In the genomic region with DNA sequence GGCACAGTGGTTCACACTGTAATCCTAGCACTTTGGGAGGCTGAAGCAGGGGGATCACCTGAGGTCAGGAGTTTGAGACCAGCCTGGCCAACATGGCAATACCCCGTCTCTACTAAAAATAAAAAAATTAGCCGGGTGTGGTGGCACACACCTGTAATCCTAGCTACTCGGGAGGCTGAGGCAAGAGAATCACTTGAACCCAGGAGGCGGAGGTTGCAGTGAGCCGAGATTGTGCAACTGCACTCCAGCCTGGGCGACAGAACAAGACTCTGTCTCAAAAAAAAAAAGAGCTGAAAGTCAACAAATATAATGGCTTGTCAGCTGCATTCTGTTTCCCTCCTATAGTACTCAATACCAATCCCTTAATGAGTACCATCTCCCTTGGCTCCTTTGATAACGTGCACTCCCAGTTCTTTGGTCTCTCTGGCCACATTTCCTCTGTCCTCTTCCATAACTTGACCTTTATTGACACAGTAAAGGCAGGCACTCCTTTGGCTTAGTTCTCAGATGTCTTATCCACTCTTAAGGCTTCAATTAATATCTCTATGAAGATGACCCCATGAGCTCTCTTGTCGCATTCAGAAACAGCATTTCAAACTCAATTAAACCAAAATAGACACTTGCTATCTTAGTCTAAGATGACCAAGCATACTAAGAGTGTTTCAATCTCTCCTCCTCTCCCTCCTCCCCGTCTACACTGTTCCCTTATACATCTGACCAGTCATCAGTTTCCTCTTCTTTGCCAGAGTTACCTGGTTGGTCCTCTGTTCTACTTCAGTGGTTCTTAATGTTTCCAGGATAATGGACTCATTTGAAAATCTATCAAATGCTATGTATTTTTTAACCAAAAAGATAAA, we compare ENCODE assay signal across 1 cellular context.
TF ChIP-seq lines count a peak whose summit lies in the region.

No MANE protein-coding gene starts in this region.

TF ChIP-seq in K562, 482 proteins besides CTCF, POLR2A, EP300 and RAD21:
- TF ChIP-seq HNRNPH1 (optimal IDR thresholded peaks at IDR 0.05; ENCODE audit: low read depth, low read length), result no peak
- TF ChIP-seq SRSF9 (IDR thresholded peaks at IDR 0.05; ENCODE audit: borderline replicate concordance, low read depth, low read length), result no peak
- TF ChIP-seq NFRKB (IDR thresholded peaks at IDR 0.05; ENCODE audit: low read depth), result no peak
- TF ChIP-seq, protein P1, sequence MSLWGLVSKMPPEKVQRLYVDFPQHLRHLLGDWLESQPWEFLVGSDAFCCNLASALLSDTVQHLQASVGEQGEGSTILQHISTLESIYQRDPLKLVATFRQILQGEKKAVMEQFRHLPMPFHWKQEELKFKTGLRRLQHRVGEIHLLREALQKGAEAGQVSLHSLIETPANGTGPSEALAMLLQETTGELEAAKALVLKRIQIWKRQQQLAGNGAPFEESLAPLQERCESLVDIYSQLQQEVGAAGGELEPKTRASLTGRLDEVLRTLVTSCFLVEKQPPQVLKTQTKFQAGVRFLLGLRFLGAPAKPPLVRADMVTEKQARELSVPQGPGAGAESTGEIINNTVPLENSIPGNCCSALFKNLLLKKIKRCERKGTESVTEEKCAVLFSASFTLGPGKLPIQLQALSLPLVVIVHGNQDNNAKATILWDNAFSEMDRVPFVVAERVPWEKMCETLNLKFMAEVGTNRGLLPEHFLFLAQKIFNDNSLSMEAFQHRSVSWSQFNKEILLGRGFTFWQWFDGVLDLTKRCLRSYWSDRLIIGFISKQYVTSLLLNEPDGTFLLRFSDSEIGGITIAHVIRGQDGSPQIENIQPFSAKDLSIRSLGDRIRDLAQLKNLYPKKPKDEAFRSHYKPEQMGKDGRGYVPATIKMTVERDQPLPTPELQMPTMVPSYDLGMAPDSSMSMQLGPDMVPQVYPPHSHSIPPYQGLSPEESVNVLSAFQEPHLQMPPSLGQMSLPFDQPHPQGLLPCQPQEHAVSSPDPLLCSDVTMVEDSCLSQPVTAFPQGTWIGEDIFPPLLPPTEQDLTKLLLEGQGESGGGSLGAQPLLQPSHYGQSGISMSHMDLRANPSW (CRISPR knock-in tag; IDR thresholded peaks at IDR 0.05), result peak; percentile 98; the same call in 1 of the 2 replicates
- no peak for TF ChIP-seq CSDE1 (IDR thresholded peaks at IDR 0.05)
- no peak for TF ChIP-seq RBBP5 (IDR thresholded peaks at IDR 0.05; ENCODE audit: borderline replicate concordance, insufficient read depth, low read length, poor library complexity, severe bottlenecking)
- no peak for TF ChIP-seq SAFB2 (IDR thresholded peaks at IDR 0.05; ENCODE audit: borderline replicate concordance, low read depth, low read length, severe bottlenecking)
- TF ChIP-seq, protein P2, sequence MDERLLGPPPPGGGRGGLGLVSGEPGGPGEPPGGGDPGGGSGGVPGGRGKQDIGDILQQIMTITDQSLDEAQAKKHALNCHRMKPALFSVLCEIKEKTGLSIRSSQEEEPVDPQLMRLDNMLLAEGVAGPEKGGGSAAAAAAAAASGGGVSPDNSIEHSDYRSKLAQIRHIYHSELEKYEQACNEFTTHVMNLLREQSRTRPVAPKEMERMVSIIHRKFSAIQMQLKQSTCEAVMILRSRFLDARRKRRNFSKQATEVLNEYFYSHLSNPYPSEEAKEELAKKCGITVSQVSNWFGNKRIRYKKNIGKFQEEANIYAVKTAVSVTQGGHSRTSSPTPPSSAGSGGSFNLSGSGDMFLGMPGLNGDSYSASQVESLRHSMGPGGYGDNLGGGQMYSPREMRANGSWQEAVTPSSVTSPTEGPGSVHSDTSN (CRISPR knock-in tag; IDR thresholded peaks at IDR 0.05; ENCODE audit: low read depth), result no peak
- TF ChIP-seq, protein P2 (tag; conservative IDR thresholded peaks at IDR 0.05; ENCODE audit: low read depth), result no peak
- no peak for TF ChIP-seq SREBF1 (IDR thresholded peaks at IDR 0.05; ENCODE audit: borderline replicate concordance, low read depth, low read length)
- TF ChIP-seq, protein P3, sequence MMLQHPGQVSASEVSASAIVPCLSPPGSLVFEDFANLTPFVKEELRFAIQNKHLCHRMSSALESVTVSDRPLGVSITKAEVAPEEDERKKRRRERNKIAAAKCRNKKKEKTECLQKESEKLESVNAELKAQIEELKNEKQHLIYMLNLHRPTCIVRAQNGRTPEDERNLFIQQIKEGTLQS (IDR thresholded peaks at IDR 0.05), result no peak
- TF ChIP-seq, protein P3 (CRISPR knock-in tag; conservative IDR thresholded peaks at IDR 0.05), result 0 out of 2 replicates have a peak, but pooled peaks have one; percentile 39
- TF ChIP-seq ZNF41 (CRISPR knock-in tag; conservative IDR thresholded peaks at IDR 0.05), result no peak
- no peak for TF ChIP-seq FIP1L1 (IDR thresholded peaks at IDR 0.05; ENCODE audit: low read depth, low read length, poor library complexity, severe bottlenecking)
- no peak for TF ChIP-seq ZNF133 (CRISPR knock-in tag; IDR thresholded peaks at IDR 0.05)
- TF ChIP-seq NR2C1 (IDR thresholded peaks at IDR 0.05), result no peak
- no peak for TF ChIP-seq NR2C1 (tag; IDR thresholded peaks at IDR 0.05)
- no peak for TF ChIP-seq ADNP (tag; IDR thresholded peaks at IDR 0.05)
- no peak for TF ChIP-seq EGR1 (conservative IDR thresholded peaks at IDR 0.05)
- no peak for TF ChIP-seq ZNF239 (CRISPR knock-in tag; IDR thresholded peaks at IDR 0.05)
- TF ChIP-seq MTA1 (IDR thresholded peaks at IDR 0.05; ENCODE audit: borderline replicate concordance), result no peak
- TF ChIP-seq, protein P4, sequence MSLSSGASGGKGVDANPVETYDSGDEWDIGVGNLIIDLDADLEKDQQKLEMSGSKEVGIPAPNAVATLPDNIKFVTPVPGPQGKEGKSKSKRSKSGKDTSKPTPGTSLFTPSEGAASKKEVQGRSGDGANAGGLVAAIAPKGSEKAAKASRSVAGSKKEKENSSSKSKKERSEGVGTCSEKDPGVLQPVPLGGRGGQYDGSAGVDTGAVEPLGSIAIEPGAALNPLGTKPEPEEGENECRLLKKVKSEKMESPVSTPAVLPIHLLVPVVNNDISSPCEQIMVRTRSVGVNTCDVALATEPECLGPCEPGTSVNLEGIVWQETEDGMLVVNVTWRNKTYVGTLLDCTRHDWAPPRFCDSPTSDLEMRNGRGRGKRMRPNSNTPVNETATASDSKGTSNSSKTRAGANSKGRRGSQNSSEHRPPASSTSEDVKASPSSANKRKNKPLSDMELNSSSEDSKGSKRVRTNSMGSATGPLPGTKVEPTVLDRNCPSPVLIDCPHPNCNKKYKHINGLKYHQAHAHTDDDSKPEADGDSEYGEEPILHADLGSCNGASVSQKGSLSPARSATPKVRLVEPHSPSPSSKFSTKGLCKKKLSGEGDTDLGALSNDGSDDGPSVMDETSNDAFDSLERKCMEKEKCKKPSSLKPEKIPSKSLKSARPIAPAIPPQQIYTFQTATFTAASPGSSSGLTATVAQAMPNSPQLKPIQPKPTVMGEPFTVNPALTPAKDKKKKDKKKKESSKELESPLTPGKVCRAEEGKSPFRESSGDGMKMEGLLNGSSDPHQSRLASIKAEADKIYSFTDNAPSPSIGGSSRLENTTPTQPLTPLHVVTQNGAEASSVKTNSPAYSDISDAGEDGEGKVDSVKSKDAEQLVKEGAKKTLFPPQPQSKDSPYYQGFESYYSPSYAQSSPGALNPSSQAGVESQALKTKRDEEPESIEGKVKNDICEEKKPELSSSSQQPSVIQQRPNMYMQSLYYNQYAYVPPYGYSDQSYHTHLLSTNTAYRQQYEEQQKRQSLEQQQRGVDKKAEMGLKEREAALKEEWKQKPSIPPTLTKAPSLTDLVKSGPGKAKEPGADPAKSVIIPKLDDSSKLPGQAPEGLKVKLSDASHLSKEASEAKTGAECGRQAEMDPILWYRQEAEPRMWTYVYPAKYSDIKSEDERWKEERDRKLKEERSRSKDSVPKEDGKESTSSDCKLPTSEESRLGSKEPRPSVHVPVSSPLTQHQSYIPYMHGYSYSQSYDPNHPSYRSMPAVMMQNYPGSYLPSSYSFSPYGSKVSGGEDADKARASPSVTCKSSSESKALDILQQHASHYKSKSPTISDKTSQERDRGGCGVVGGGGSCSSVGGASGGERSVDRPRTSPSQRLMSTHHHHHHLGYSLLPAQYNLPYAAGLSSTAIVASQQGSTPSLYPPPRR (CRISPR knock-in tag; IDR thresholded peaks at IDR 0.05; ENCODE audit: borderline replicate concordance), result no peak
- TF ChIP-seq, protein P5, sequence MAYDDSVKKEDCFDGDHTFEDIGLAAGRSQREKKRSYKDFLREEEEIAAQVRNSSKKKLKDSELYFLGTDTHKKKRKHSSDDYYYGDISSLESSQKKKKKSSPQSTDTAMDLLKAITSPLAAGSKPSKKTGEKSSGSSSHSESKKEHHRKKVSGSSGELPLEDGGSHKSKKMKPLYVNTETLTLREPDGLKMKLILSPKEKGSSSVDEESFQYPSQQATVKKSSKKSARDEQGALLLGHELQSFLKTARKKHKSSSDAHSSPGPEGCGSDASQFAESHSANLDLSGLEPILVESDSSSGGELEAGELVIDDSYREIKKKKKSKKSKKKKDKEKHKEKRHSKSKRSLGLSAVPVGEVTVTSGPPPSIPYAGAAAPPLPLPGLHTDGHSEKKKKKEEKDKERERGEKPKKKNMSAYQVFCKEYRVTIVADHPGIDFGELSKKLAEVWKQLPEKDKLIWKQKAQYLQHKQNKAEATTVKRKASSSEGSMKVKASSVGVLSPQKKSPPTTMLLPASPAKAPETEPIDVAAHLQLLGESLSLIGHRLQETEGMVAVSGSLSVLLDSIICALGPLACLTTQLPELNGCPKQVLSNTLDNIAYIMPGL (CRISPR knock-in tag; IDR thresholded peaks at IDR 0.05), result 0 out of 2 replicates have a peak, but pooled peaks have one; percentile 32
- TF ChIP-seq, protein P6, sequence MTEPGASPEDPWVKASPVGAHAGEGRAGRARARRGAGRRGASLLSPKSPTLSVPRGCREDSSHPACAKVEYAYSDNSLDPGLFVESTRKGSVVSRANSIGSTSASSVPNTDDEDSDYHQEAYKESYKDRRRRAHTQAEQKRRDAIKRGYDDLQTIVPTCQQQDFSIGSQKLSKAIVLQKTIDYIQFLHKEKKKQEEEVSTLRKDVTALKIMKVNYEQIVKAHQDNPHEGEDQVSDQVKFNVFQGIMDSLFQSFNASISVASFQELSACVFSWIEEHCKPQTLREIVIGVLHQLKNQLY (CRISPR knock-in tag; conservative IDR thresholded peaks at IDR 0.05), result 0 out of 4 replicates have a peak, but pooled peaks of 1 of the 2 experiments have one; percentile 12
- TF ChIP-seq, protein P7, sequence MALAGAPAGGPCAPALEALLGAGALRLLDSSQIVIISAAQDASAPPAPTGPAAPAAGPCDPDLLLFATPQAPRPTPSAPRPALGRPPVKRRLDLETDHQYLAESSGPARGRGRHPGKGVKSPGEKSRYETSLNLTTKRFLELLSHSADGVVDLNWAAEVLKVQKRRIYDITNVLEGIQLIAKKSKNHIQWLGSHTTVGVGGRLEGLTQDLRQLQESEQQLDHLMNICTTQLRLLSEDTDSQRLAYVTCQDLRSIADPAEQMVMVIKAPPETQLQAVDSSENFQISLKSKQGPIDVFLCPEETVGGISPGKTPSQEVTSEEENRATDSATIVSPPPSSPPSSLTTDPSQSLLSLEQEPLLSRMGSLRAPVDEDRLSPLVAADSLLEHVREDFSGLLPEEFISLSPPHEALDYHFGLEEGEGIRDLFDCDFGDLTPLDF (CRISPR knock-in tag; IDR thresholded peaks at IDR 0.05), result peak; percentile 72; the same call in 1 of the 2 replicates
- TF ChIP-seq ZNF184 (CRISPR knock-in tag; IDR thresholded peaks at IDR 0.05), result no peak
- TF ChIP-seq, protein P8, sequence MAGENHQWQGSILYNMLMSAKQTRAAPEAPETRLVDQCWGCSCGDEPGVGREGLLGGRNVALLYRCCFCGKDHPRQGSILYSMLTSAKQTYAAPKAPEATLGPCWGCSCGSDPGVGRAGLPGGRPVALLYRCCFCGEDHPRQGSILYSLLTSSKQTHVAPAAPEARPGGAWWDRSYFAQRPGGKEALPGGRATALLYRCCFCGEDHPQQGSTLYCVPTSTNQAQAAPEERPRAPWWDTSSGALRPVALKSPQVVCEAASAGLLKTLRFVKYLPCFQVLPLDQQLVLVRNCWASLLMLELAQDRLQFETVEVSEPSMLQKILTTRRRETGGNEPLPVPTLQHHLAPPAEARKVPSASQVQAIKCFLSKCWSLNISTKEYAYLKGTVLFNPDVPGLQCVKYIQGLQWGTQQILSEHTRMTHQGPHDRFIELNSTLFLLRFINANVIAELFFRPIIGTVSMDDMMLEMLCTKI (IDR thresholded peaks at IDR 0.05; ENCODE audit: partially characterized antibody), result no peak
TF ChIP-seq in K562: peak in this region for 5.
